Comparison of ENCODE assay signal across 20 cellular contexts in genomic region chr11:27477831-27478230, GRCh38. TPM values are rescaled to one million over a fixed set of nuclear protein-coding genes. Genes with fewer than 3 reads are reported as not detected.
DNase-seq lines count a peak whose midpoint lies in the region; ATAC-seq, FAIRE-seq and TF ChIP-seq lines count a peak whose summit lies in the region.
"Had no signal": no experiment of that assay in that cellular context is flagged by ENCODE, and none has a peak within 500 bp of the region (broad histone marks: within the 10 kb centered on the region; RNA-seq: fewer than 3 reads in every experiment).

No MANE protein-coding gene starts in this region.

- no peak overlapping the region for H4K91ac ChIP-seq in neuronal stem cell (ENCODE audit: low read depth, low read length, poor library complexity)

- H3K9me3 ChIP-seq in right cardiac atrium (ENCODE audit: control insufficient read depth, low read length) (no peaks in the 10 kb centered on the region), neuronal stem cell (replicated peaks in 1 of 2; ENCODE audit: control insufficient read depth in 2 of 2, insufficient read depth in 1 of 2, low read depth in 1 of 2, low read length in 2 of 2) (peaks cover 0 to 4% of the 10 kb centered on the region in 2 donors)
- H3K9me3 ChIP-seq: A549; BLaER1 treated with 17β-estradiol and CSF1 and Interleukin-3, amounts not matched to agents 10 nM and 100 nM; Caco-2 had no signal

- no peak overlapping the region for H3K4me2 ChIP-seq in neuronal stem cell (ENCODE audit: insufficient read depth, low read length, poor library complexity, severe bottlenecking)
- H3K4me2 ChIP-seq: A549; BLaER1 treated with 17β-estradiol and CSF1 and Interleukin-3, amounts not matched to agents 10 nM and 100 nM had no signal

- H3K27ac ChIP-seq in VCaP (peak overlapping the region; percentile 51), right cardiac atrium (ENCODE audit: low read length) (no peak overlapping the region), neuronal stem cell (replicated peaks; ENCODE audit: low read length) (no peak overlapping the region)
- H3K27ac ChIP-seq: A549; BLaER1 treated with 17β-estradiol and CSF1 and Interleukin-3, amounts not matched to agents 10 nM and 100 nM had no signal

- H3K23ac ChIP-seq in neuronal stem cell (ENCODE audit: low read depth, low read length, poor library complexity): no peak overlapping the region

- no peak overlapping the region for H2AFZ ChIP-seq in neuronal stem cell (ENCODE audit: low read length)

- no peak for TF ChIP-seq CTCF in LNCaP clone FGC (IDR thresholded peaks at IDR 0.05; ENCODE audit: control insufficient read depth, extremely low read depth, insufficient read depth)
- TF ChIP-seq CTCF in VCaP (conservative IDR thresholded peaks at IDR 0.05): no peak

- H3K18ac ChIP-seq in neuronal stem cell (ENCODE audit: low read length): no peak overlapping the region

- no peak overlapping the region for H2AK5ac ChIP-seq in neuronal stem cell (ENCODE audit: low read depth, low read length)

- H3K79me1 ChIP-seq in neuronal stem cell (ENCODE audit: low read depth, low read length): no peaks in the 10 kb centered on the region

- peak; percentile 51 for DNase-seq in LNCaP clone FGC (ENCODE audit: low read depth)
- DNase-seq in right cardiac atrium: no peak
- no peak for DNase-seq in activated T-cell treated with anti-CD3 and anti-CD28 coated beads for 4 hours
- DNase-seq in neuronal stem cell (ENCODE audit: low spot score): no peak
- DNase-seq: AML-193; Caco-2; Calu3; CD4-positive, alpha-beta T cell; CD8-positive, alpha-beta T cell; DMS79 treated with DMSO at 0.1 percent for 48 hours; GF-D8 had no signal

- intact Hi-C loops in right cardiac atrium (cut with DNase I): no loop called here

- no peaks in the 10 kb centered on the region for H3K36me3 ChIP-seq in neuronal stem cell (replicated peaks in 1 of 2; ENCODE audit: control insufficient read depth in 2 of 2, insufficient read depth in 2 of 2, low read length in 2 of 2)
- H3K36me3 ChIP-seq: BLaER1 treated with 17β-estradiol and CSF1 and Interleukin-3, amounts not matched to agents 10 nM and 100 nM had no signal

- H3K27me3 ChIP-seq in right cardiac atrium (ENCODE audit: control insufficient read depth, insufficient read depth) (no peaks in the 10 kb centered on the region), neuronal stem cell (ENCODE audit: control insufficient read depth in 3 of 3, insufficient read depth in 3 of 3, low read depth in 1 of 3, low read length in 3 of 3) (no peaks in the 10 kb centered on the region)

- H3K9ac ChIP-seq in neuronal stem cell (ENCODE audit: low read depth, low read length, poor library complexity): no peak overlapping the region
- H3K9ac ChIP-seq: BLaER1 treated with 17β-estradiol and CSF1 and Interleukin-3, amounts not matched to agents 10 nM and 100 nM had no signal

- H2BK12ac ChIP-seq in neuronal stem cell (ENCODE audit: low read length): no peak overlapping the region

- no peak overlapping the region for H2BK15ac ChIP-seq in neuronal stem cell (ENCODE audit: low read length)

- H2BK120ac ChIP-seq in neuronal stem cell (ENCODE audit: low read depth, low read length): no peak overlapping the region

- no peak overlapping the region for H3K14ac ChIP-seq in neuronal stem cell (ENCODE audit: low read length)

- 86% methylated on average over 2 of the region's 2 CpGs for WGBS in right cardiac atrium
- no CpG with 5 or more reads among the region's 2 CpGs for WGBS in neuronal stem cell (ENCODE audit: extremely low coverage in 2 of 2, insufficient read length in 2 of 2, insufficient replicate concordance in 1 of 2), 2 donors

- H4K8ac ChIP-seq in neuronal stem cell (ENCODE audit: low read depth, low read length): no peak overlapping the region

- no peak overlapping the region for H3K4ac ChIP-seq in neuronal stem cell (ENCODE audit: low read length)

- ATAC-seq in right cardiac atrium (no peak), GM21576 (IDR thresholded peaks at IDR 0.05; ENCODE audit: unreplicated experiment) (no peak)
- ATAC-seq: A549; CD8-positive, alpha-beta T cell had no signal

- H3K4me3 ChIP-seq in LNCaP clone FGC (ENCODE audit: low read depth, low read length) (no peak overlapping the region), right cardiac atrium (ENCODE audit: low read length) (no peak overlapping the region), neuronal stem cell (ENCODE audit: low read length in 2 of 2) (no peak overlapping the region)
- H3K4me3 ChIP-seq: A549; BLaER1 treated with 17β-estradiol and CSF1 and Interleukin-3, amounts not matched to agents 10 nM and 100 nM had no signal

- no peaks in the 10 kb centered on the region for H3K4me1 ChIP-seq in right cardiac atrium (ENCODE audit: control insufficient read depth, insufficient read depth, low read length)
- peaks cover 0 to 8% of the 10 kb centered on the region in 2 donors for H3K4me1 ChIP-seq in neuronal stem cell (ENCODE audit: control insufficient read depth in 2 of 2, insufficient read depth in 1 of 2, low read depth in 1 of 2, low read length in 2 of 2)
- H3K4me1 ChIP-seq: BLaER1 treated with 17β-estradiol and CSF1 and Interleukin-3, amounts not matched to agents 10 nM and 100 nM had no signal

- peak; percentile 33 for FAIRE-seq in endometrium (lab: Jason Lieb, UNC)
- FAIRE-seq: A549, D721Med, G401.6, GM12891, GM19239 had no signal

- no peak overlapping the region for H2BK5ac ChIP-seq in neuronal stem cell (ENCODE audit: low read length)

RNA-seq across cellular contexts. Expression of gene LGR4, which starts 5.2 kb away (rescaled TPM):
- 10 to 100 TPM; 41.0 to 50.6 (median 42.9) TPM for total RNA-seq in right cardiac atrium
- 16.0 TPM for polyA plus RNA-seq in right cardiac atrium
- polyA plus RNA-seq in neuronal stem cell (2013, experiment 1 of 2): 70.4 TPM
- polyA plus RNA-seq in neuronal stem cell (2013, experiment 2 of 2): 71.8 TPM

RNA-seq across cellular contexts. Expression of gene LIN7C, which starts 28.7 kb away (rescaled TPM):
- 10 to 100 TPM; 18.0 to 25.2 (median 19.8) TPM for total RNA-seq in right cardiac atrium
- polyA plus RNA-seq in right cardiac atrium: 7.6 TPM
- 25.5 TPM for polyA plus RNA-seq in neuronal stem cell (2013, experiment 1 of 2)
- 27.7 TPM for polyA plus RNA-seq in neuronal stem cell (2013, experiment 2 of 2)
